In the genomic region with DNA sequence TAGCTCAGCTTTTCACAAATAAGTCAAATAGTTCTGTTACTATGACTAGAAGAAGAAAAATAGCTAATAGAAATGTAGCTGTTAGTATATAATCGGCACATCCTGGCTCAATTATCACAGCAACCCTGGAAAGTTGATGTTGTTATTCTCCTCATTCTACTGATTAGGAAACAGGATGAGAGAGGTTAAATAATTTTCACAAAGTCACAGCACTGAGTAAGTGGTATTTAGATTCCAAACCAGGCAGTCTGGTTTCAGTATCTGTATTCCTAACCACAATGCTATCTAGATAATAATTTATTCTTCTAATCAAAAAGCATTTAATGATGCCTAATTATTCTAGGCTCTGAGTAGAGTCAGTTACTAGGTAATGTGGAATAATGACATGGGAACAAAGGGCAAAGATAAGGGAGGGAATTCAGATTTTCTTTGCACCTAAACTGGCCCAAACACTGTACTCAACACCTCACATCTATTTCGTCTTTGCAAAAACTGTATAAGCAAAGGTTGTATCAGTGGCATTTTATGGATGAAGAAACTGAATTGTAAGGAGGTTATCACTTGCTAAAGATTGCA, we compare ENCODE assay signal across 19 cellular contexts. TPM values are rescaled to one million over a fixed set of nuclear protein-coding genes. Genes with fewer than 3 reads are reported as not detected.
DNase-seq lines count a peak whose midpoint lies in the region; ATAC-seq, FAIRE-seq and TF ChIP-seq lines count a peak whose summit lies in the region.
"Had no signal": no experiment of that assay in that cellular context is flagged by ENCODE, and none has a peak within 500 bp of the region (broad histone marks: within the 10 kb centered on the region; RNA-seq: fewer than 3 reads in every experiment).

No MANE protein-coding gene starts in this region.

- TF ChIP-seq CTCF in astrocyte (IDR thresholded peaks at IDR 0.05; ENCODE audit: insufficient read depth, low read depth, low read length) = no peak

- H3K4me3 ChIP-seq in astrocyte (ENCODE audit: insufficient read depth, low read depth, low read length) = no peak overlapping the region
- no peak overlapping the region for H3K4me3 ChIP-seq in mucosa of rectum (ENCODE audit: low read length in 2 of 2)
- H3K4me3 ChIP-seq in thymus (ENCODE audit: low read length) = no peak overlapping the region
- H3K4me3 ChIP-seq in CD4-positive, alpha-beta memory T cell (ENCODE audit: low read length in 2 of 2) = no peak overlapping the region

- H3K27ac ChIP-seq in astrocyte (ENCODE audit: low read depth, low read length) (no peak overlapping the region), mucosa of rectum (ENCODE audit: low read depth in 2 of 2, low read length in 2 of 2) (peak overlapping the region; percentile 41 to 52), thymus (ENCODE audit: low read depth) (peak overlapping the region; percentile 20)
- H3K27ac ChIP-seq in CD4-positive, alpha-beta memory T cell (ENCODE audit: low read depth, low read length) = no peak overlapping the region
- H3K27ac ChIP-seq: C4-2B, epithelial cell of prostate had no signal

- H3K27me3 ChIP-seq in astrocyte (ENCODE audit: insufficient read depth, low read length) = no peaks in the 10 kb centered on the region
- no peaks in the 10 kb centered on the region for H3K27me3 ChIP-seq in mucosa of rectum (ENCODE audit: control insufficient read depth in 2 of 2, insufficient read depth in 2 of 2, low read length in 2 of 2)
- no peaks in the 10 kb centered on the region for H3K27me3 ChIP-seq in thymus (ENCODE audit: control insufficient read depth, insufficient read depth)
- H3K27me3 ChIP-seq in CD4-positive, alpha-beta memory T cell (ENCODE audit: insufficient read depth, low read length) = no peaks in the 10 kb centered on the region

- no peaks in the 10 kb centered on the region for H3K36me3 Mint-ChIP-seq in astrocyte (ENCODE audit: low read depth, unreplicated experiment)
- no peaks in the 10 kb centered on the region for H3K36me3 Mint-ChIP-seq in CD4-positive, alpha-beta memory T cell
- H3K36me3 Mint-ChIP-seq: activated naive CD4-positive, alpha-beta T cell treated with anti-CD3 and anti-CD28 coated beads, Interleukin-2, amount 50 U/mL, for 24 hours; memory B cell; WTC11 had no signal

- H3K4me2 ChIP-seq in astrocyte (ENCODE audit: low read length) = peak overlapping the region; percentile 2

- no peaks in the 10 kb centered on the region for H3K36me3 ChIP-seq in astrocyte (ENCODE audit: insufficient read depth, low read length)
- H3K36me3 ChIP-seq in mucosa of rectum (ENCODE audit: control insufficient read depth in 2 of 2, insufficient read depth in 2 of 2, low read length in 2 of 2) = no peaks in the 10 kb centered on the region
- H3K36me3 ChIP-seq in thymus (ENCODE audit: control insufficient read depth, insufficient read depth) = no peaks in the 10 kb centered on the region
- H3K36me3 ChIP-seq in CD4-positive, alpha-beta memory T cell (ENCODE audit: insufficient read depth, low read length) = no peaks in the 10 kb centered on the region

- no peaks in the 10 kb centered on the region for H3K9me3 Mint-ChIP-seq in astrocyte (ENCODE audit: unreplicated experiment)
- H3K9me3 Mint-ChIP-seq in CD4-positive, alpha-beta memory T cell = peaks cover 0 to 2% (median 0%) of the 10 kb centered on the region in 8 donors
- H3K9me3 Mint-ChIP-seq: activated naive CD4-positive, alpha-beta T cell treated with anti-CD3 and anti-CD28 coated beads, Interleukin-2, amount 50 U/mL, for 24 hours; WTC11 had no signal

- POLR2A ChIA-PET in CD4-positive, alpha-beta memory T cell (lab: Charles Lee; ENCODE audit: partially characterized antibody) = no interaction called here

- H3K4me3 Mint-ChIP-seq in astrocyte (ENCODE audit: unreplicated experiment) = no peak overlapping the region
- H3K4me3 Mint-ChIP-seq in CD4-positive, alpha-beta memory T cell = no peak overlapping the region
- H3K4me3 Mint-ChIP-seq: activated naive CD4-positive, alpha-beta T cell treated with anti-CD3 and anti-CD28 coated beads, Interleukin-2, amount 50 U/mL, for 24 hours; memory B cell; WTC11 had no signal

- no peak for ATAC-seq in HG03139 (IDR thresholded peaks at IDR 0.05; ENCODE audit: unreplicated experiment)
- ATAC-seq: PC-3, WTC11 had no signal

- intact Hi-C loops in CD4-positive, alpha-beta memory T cell (cut with micrococcal nuclease) = no loop called here

- H3K4me1 Mint-ChIP-seq in astrocyte (ENCODE audit: low read depth, unreplicated experiment) = peaks cover 18% of the 10 kb centered on the region
- no peaks in the 10 kb centered on the region for H3K4me1 Mint-ChIP-seq in CD4-positive, alpha-beta memory T cell
- H3K4me1 Mint-ChIP-seq: memory B cell, WTC11 had no signal

- H4K20me1 ChIP-seq in astrocyte (ENCODE audit: insufficient read depth, low read length) = no peaks in the 10 kb centered on the region

- DNase-seq in astrocyte (ENCODE audit: low read depth) = peak; percentile 45
- DNase-seq in fibroblast of gingiva (ENCODE audit: low read depth) = peak; percentile 13
- DNase-seq in HUDEP-2 (lab: John Stamatoyannopoulos, UW; ENCODE audit: unreplicated experiment in 76 of 76) = no peak
- DNase-seq in NOMO-1 (lab: John Stamatoyannopoulos, UW; ENCODE audit: unreplicated experiment in 2 of 2) = no peak
- DNase-seq in CD4-positive, alpha-beta memory T cell = no peak
- DNase-seq: activated CD8-positive, alpha-beta memory T cell treated with anti-CD3 and anti-CD28 coated beads, Interleukin-2, amount 50 U/mL, for 4 hours; DMS79 treated with DMSO at 0.1 percent for 48 hours; NCI-H2029; NCI-H526; PC-3; trophoblast cell had no signal

- H3K9me3 ChIP-seq in astrocyte (ENCODE audit: insufficient read depth, low read depth, low read length) = no peaks in the 10 kb centered on the region
- no peaks in the 10 kb centered on the region for H3K9me3 ChIP-seq in mucosa of rectum (ENCODE audit: control insufficient read depth in 2 of 2, low read length in 2 of 2)
- no peaks in the 10 kb centered on the region for H3K9me3 ChIP-seq in thymus (ENCODE audit: control insufficient read depth)
- no peaks in the 10 kb centered on the region for H3K9me3 ChIP-seq in CD4-positive, alpha-beta memory T cell (ENCODE audit: control insufficient read depth in 1 of 2, low read length in 2 of 2)

- WGBS in thymus = 92% methylated on average over 2 of the region's 2 CpGs

- H3K9ac ChIP-seq in astrocyte (ENCODE audit: low read length) (no peak overlapping the region), mucosa of rectum (ENCODE audit: low read depth in 1 of 2, low read length in 2 of 2) (no peak overlapping the region)

- H2AFZ ChIP-seq in astrocyte (ENCODE audit: low read depth, low read length) = no peak overlapping the region

- no peak for FAIRE-seq in astrocyte (lab: Jason Lieb, UNC)

- H3K4me1 ChIP-seq in astrocyte (ENCODE audit: insufficient read depth, low read length) (peaks cover 33% of the 10 kb centered on the region), mucosa of rectum (ENCODE audit: control insufficient read depth in 2 of 2, insufficient read depth in 2 of 2, low read length in 2 of 2) (no peaks in the 10 kb centered on the region), thymus (ENCODE audit: control insufficient read depth, insufficient read depth, low read length) (no peaks in the 10 kb centered on the region)
- no peaks in the 10 kb centered on the region for H3K4me1 ChIP-seq in CD4-positive, alpha-beta memory T cell (ENCODE audit: insufficient read depth, low read length)

- CTCF ChIA-PET in CD4-positive, alpha-beta memory T cell (lab: Charles Lee; ENCODE audit: partially characterized antibody) = interaction anchor here (1.4 kb wide), 1 partner anchor 367 kb away, joined by 4 read pairs; no protein-coding TSS in a partner anchor

- no peaks in the 10 kb centered on the region for H3K79me2 ChIP-seq in astrocyte (ENCODE audit: insufficient read depth, low read length)

- no peak overlapping the region for H3K27ac Mint-ChIP-seq in astrocyte (ENCODE audit: unreplicated experiment)
- H3K27ac Mint-ChIP-seq in CD4-positive, alpha-beta memory T cell = no peak overlapping the region
- H3K27ac Mint-ChIP-seq: activated naive CD4-positive, alpha-beta T cell treated with anti-CD3 and anti-CD28 coated beads, Interleukin-2, amount 50 U/mL, for 24 hours; memory B cell; WTC11 had no signal

- H3K27me3 Mint-ChIP-seq in astrocyte (ENCODE audit: low read depth, unreplicated experiment) = no peaks in the 10 kb centered on the region
- no peaks in the 10 kb centered on the region for H3K27me3 Mint-ChIP-seq in CD4-positive, alpha-beta memory T cell
- H3K27me3 Mint-ChIP-seq: activated naive CD4-positive, alpha-beta T cell treated with anti-CD3 and anti-CD28 coated beads, Interleukin-2, amount 50 U/mL, for 24 hours; memory B cell had no signal

RNA-seq across cellular contexts. Expression of gene PDE7B, which starts 51.3 kb away (rescaled TPM):
- 0.19 and 0.27 TPM in 2 replicates for total RNA-seq in astrocyte
- 5.8 TPM for polyA plus RNA-seq in thymus
- total RNA-seq in CD4-positive, alpha-beta memory T cell = under 1 TPM; 0.49 to 0.94 TPM
- under 1 TPM; 0.06 to 0.07 TPM for polyA plus RNA-seq in CD4-positive, alpha-beta memory T cell
- total RNA-seq: PC-3, WTC11 had no signal

Comparison
In these comparisons a context has a peak if more than half of its experiments do, and no peak if none do; other contexts are left out.
1. DNase-seq: peak in astrocyte (single experiment) and fibroblast of gingiva (single experiment); none in HUDEP-2 (0 of 76), NOMO-1 (0 of 2) and CD4-positive, alpha-beta memory T cell (0 of 5).
2. H3K27ac ChIP-seq: peak in mucosa of rectum (2 of 2) and thymus (single experiment); none in astrocyte (single experiment) and CD4-positive, alpha-beta memory T cell (single experiment).